Comparison of ENCODE assay signal across 8 cellular contexts in genomic region chr2:149329068-149329467, GRCh38. TPM values are rescaled to one million over a fixed set of nuclear protein-coding genes. Genes with fewer than 3 reads are reported as not detected.
DNase-seq lines count a peak whose midpoint lies in the region; FAIRE-seq and TF ChIP-seq lines count a peak whose summit lies in the region.

No MANE protein-coding gene starts in this region.

- no peak for FAIRE-seq in kidney (lab: Jason Lieb, UNC)

- peaks cover 8% of the 10 kb centered on the region for H3K27me3 ChIP-seq in H7 (ENCODE audit: control insufficient read depth, insufficient read depth, low read length)

- intact Hi-C loops in kidney (cut with DNase I) = no loop called here

- no peak overlapping the region for H3K9ac ChIP-seq in kidney (ENCODE audit: low read length in 2 of 2)

- H3K27ac ChIP-seq in kidney (ENCODE audit: low read depth in 2 of 2, low read length in 2 of 2) = no peak overlapping the region

- no peaks in the 10 kb centered on the region for H3K9me3 ChIP-seq in kidney (ENCODE audit: control insufficient read depth in 1 of 2, low read length in 2 of 2)

- DNase-seq in AG09319 (ENCODE audit: extremely low read depth, low read depth) (no peak), H7 (peak; percentile 57), UCSD-AML1 (lab: John Stamatoyannopoulos, UW; ENCODE audit: unreplicated experiment) (peak; percentile 12), kidney (no peak), RPMI8226 (no peak), GM19238 (ENCODE audit: insufficient read length, low spot score) (no peak), NCI-H2196 treated with DMSO at 0.1 percent for 48 hours (lab: John Stamatoyannopoulos, UW; ENCODE audit: unreplicated experiment) (no peak)
- DNase-seq in activated CD4-positive, CD25-positive, alpha-beta regulatory T cell treated with anti-CD3 and anti-CD28 coated beads, Interleukin-2, amount 50 U/mL, for 72 hours = no peak

- H3K4me1 ChIP-seq in kidney (ENCODE audit: control insufficient read depth in 1 of 2, insufficient read depth in 1 of 2, low read depth in 1 of 2, low read length in 2 of 2) = peaks cover 0 to 5% of the 10 kb centered on the region in 2 donors

- no peaks in the 10 kb centered on the region for H3K36me3 ChIP-seq in H7 (replicated peaks; ENCODE audit: control insufficient read depth, insufficient read depth, low read length)
- H3K36me3 ChIP-seq in kidney (ENCODE audit: control insufficient read depth in 1 of 2, insufficient read depth in 2 of 2, low read length in 2 of 2) = no peaks in the 10 kb centered on the region

- TF ChIP-seq CTCF in AG09319 (IDR thresholded peaks at IDR 0.05; ENCODE audit: low read depth, low read length) (peak; percentile 26), kidney (IDR thresholded peaks at IDR 0.05; ENCODE audit: borderline replicate concordance, extremely low read depth, insufficient read depth) (no peak)

- H3K4me3 ChIP-seq in H7 (ENCODE audit: insufficient read depth, low read depth, low read length) (peak overlapping the region; percentile 89), kidney (ENCODE audit: low read length in 2 of 2) (peak overlapping the region; percentile 65 to 84)

RNA-seq across cellular contexts. Expression of gene LYPD6, which starts 1.3 kb away (rescaled TPM):
- 2.9 and 3.0 TPM in 2 replicates for total RNA-seq in H7 (2014; rRNA removed; shearing (Covaris generic))
- total RNA-seq in kidney = 1.1 TPM
- 2.2 TPM for polyA plus RNA-seq in kidney (ENCODE audit: insufficient read depth, low read depth, low replicate concordance)

Comparison
In these comparisons a context has a peak if more than half of its experiments do, and no peak if none do; other contexts are left out.
1. DNase-seq: peak in H7 (single experiment) and UCSD-AML1 (single experiment); none in AG09319 (single experiment), kidney (single experiment), RPMI8226 (single experiment), activated CD4-positive, CD25-positive, alpha-beta regulatory T cell treated with anti-CD3 and anti-CD28 coated beads, Interleukin-2, amount 50 U/mL, for 72 hours (single experiment), GM19238 (single experiment) and NCI-H2196 treated with DMSO at 0.1 percent for 48 hours (single experiment).